Comparison of ENCODE assay signal across 1 cellular context in genomic region chr4:185204238-185204910, GRCh38.
TF ChIP-seq lines count a peak whose summit lies in the region.

No MANE protein-coding gene starts in this region.

TF ChIP-seq in endothelial cell of umbilical vein, 7 proteins besides CTCF, POLR2A, EP300 and RAD21 (continued from another document):
- TF ChIP-seq GATA2 (IDR thresholded peaks at IDR 0.05; ENCODE audit: insufficient read depth, insufficient read length, low read depth, low read length) (no peak), FOS (IDR thresholded peaks at IDR 0.05; ENCODE audit: borderline replicate concordance, insufficient read depth, low read length) (no peak), POLR2AphosphoS5 (IDR thresholded peaks at IDR 0.05; ENCODE audit: insufficient read depth, low read depth, low read length) (no peak), EZH2 (IDR thresholded peaks at IDR 0.05; ENCODE audit: borderline replicate concordance, low read depth, low read length, severe bottlenecking) (no peak)
